Comparison of ENCODE assay signal across 34 cellular contexts in the genomic region with DNA sequence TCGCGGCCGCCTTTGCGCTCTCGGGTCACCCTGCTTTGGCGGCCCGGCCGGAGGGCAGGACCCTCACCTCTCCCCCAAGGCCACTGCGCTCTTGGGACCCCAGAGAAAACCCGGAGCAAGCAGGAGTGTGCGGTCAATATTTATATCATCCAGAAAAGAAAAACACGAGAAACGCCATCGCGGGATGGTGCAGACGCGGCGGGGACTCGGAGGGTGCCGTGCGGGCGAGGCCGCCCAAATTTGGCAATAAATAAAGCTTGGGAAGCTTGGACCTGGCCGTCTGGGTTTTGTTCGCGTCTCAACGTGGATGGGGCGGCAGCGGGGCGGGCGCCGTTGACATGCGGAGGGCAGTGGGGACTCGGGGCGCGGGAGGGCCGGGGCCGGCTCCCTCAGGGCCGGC.
"Had no signal": no experiment of that assay in that cellular context is flagged by ENCODE, and none has a peak within 500 bp of the region (broad histone marks: within the 10 kb centered on the region; RNA-seq: fewer than 3 reads in every experiment).

No MANE protein-coding gene starts in this region.

- H3K27me3 Mint-ChIP-seq: activated B cell treated with CpG ODN at 0.5 μM for 24 hours; activated CD4-positive, alpha-beta memory T cell treated with anti-CD3 and anti-CD28 coated beads for 36 hours had no signal

- H3K9me3 ChIP-seq: adrenal gland, body of pancreas, breast epithelium, MG63 had no signal

- H3K36me3 Mint-ChIP-seq: activated naive CD4-positive, alpha-beta T cell treated with anti-CD3 and anti-CD28 coated beads, Interleukin-2, amount 50 U/mL, for 72 hours had no signal

- H3K4me1 ChIP-seq: breast epithelium had no signal

- H3K4me3 ChIP-seq: adrenal gland, body of pancreas, breast epithelium, MG63 had no signal

- H3K9me3 Mint-ChIP-seq: activated B cell treated with CpG ODN at 0.5 μM for 24 hours; activated CD4-positive, alpha-beta memory T cell treated with anti-CD3 and anti-CD28 coated beads for 36 hours; activated naive CD4-positive, alpha-beta T cell treated with anti-CD3 and anti-CD28 coated beads for 36 hours; activated naive CD4-positive, alpha-beta T cell treated with anti-CD3 and anti-CD28 coated beads, Interleukin-2, amount 50 U/mL, for 72 hours; activated T-cell treated with anti-CD3 and anti-CD28 coated beads, Interleukin-2, amount 50 U/mL, for 4 hours; activated T-helper 1 cell treated with anti-CD3 and anti-CD28 coated beads, Interleukin-12 subunit alpha, Interleukin-12 subunit beta, Interleukin-2, Interleukin-4 antibody, amounts not matched to agents 30 ng/mL and 10 ng/mL and 1 ng/mL, durations not matched to agents 14 hours and 24 hours and 36 hours had no signal

- H3K27ac Mint-ChIP-seq: activated B cell treated with CpG ODN at 0.5 μM for 24 hours; activated CD4-positive, alpha-beta memory T cell treated with anti-CD3 and anti-CD28 coated beads for 36 hours; activated naive CD4-positive, alpha-beta T cell treated with anti-CD3 and anti-CD28 coated beads for 36 hours; activated naive CD4-positive, alpha-beta T cell treated with anti-CD3 and anti-CD28 coated beads, Interleukin-2, amount 50 U/mL, for 72 hours; activated T-helper 1 cell treated with anti-CD3 and anti-CD28 coated beads, Interleukin-12 subunit alpha, Interleukin-12 subunit beta, Interleukin-2, Interleukin-4 antibody, amounts not matched to agents 30 ng/mL and 10 ng/mL and 1 ng/mL, durations not matched to agents 14 hours and 24 hours and 36 hours had no signal

- H3K36me3 ChIP-seq: MG63 had no signal

- FAIRE-seq: astrocyte had no signal

- DNase-seq: activated B cell treated with CpG ODN at 0.5 μM for 24 hours; activated CD4-positive, alpha-beta memory T cell treated with anti-CD3 and anti-CD28 coated beads for 36 hours; activated CD4-positive, alpha-beta T cell treated with anti-CD3 and anti-CD28 coated beads for 4 hours; activated CD4-positive, alpha-beta T cell treated with anti-CD3 and anti-CD28 coated beads, Interleukin-2, amount 50 U/mL, for 1 hour; activated CD4-positive, CD25-positive, alpha-beta regulatory T cell treated with anti-CD3 and anti-CD28 coated beads, Interleukin-2, amount 50 U/mL, for 72 hours; activated CD8-positive, alpha-beta memory T cell treated with anti-CD3 and anti-CD28 coated beads, Interleukin-2, amount 50 U/mL, for 4 hours; activated gamma-delta T cell treated with Interleukin-2 at 50 U/mL for 16 hours; activated naive CD4-positive, alpha-beta T cell treated with anti-CD3 and anti-CD28 coated beads for 36 hours; activated T-cell treated with anti-CD3 and anti-CD28 coated beads for 4 hours; activated T-cell treated with anti-CD3 and anti-CD28 coated beads, Interleukin-2, amount 50 U/mL, for 4 hours; adrenal gland; body of pancreas; Kasumi-1; MG63; NCI-H1048; NCI-H1105 treated with DMSO at 0.1 percent for 48 hours; NCI-H1436; NCI-H1694; NCI-H1930; NCI-H2081 treated with DMSO at 0.1 percent for 48 hours; NCI-H226; NCI-H446 treated with DMSO at 0.1 percent for 48 hours; NCI-H524 treated with DMSO at 0.1 percent for 48 hours; SHP77 treated with DMSO at 0.1 percent for 48 hours; T-helper 1 cell; T-helper 2 cell; T-helper 9 cell had no signal

- H3K4me3 Mint-ChIP-seq: activated B cell treated with CpG ODN at 0.5 μM for 24 hours; activated CD4-positive, alpha-beta memory T cell treated with anti-CD3 and anti-CD28 coated beads for 36 hours; activated naive CD4-positive, alpha-beta T cell treated with anti-CD3 and anti-CD28 coated beads for 36 hours; activated T-cell treated with anti-CD3 and anti-CD28 coated beads, Interleukin-2, amount 50 U/mL, for 4 hours; activated T-helper 1 cell treated with anti-CD3 and anti-CD28 coated beads, Interleukin-12 subunit alpha, Interleukin-12 subunit beta, Interleukin-2, Interleukin-4 antibody, amounts not matched to agents 30 ng/mL and 10 ng/mL and 1 ng/mL, durations not matched to agents 14 hours and 24 hours and 36 hours had no signal

- ATAC-seq: activated naive CD4-positive, alpha-beta T cell treated with anti-CD3 and anti-CD28 coated beads, Interleukin-2, amount 50 U/mL, for 72 hours; activated T-cell treated with anti-CD3 and anti-CD28 coated beads, Interleukin-2, amount 50 U/mL, for 4 hours; body of pancreas; Panc1; SK-N-SH treated with all-trans-retinoic acid at 6 μM for 48 hours had no signal

- H3K4me1 Mint-ChIP-seq: activated B cell treated with CpG ODN at 0.5 μM for 24 hours had no signal

- H3K27me3 ChIP-seq: adrenal gland, body of pancreas, breast epithelium, MG63 had no signal

- H3K27ac ChIP-seq: adrenal gland, body of pancreas, breast epithelium, VCaP had no signal
